In the genomic region with DNA sequence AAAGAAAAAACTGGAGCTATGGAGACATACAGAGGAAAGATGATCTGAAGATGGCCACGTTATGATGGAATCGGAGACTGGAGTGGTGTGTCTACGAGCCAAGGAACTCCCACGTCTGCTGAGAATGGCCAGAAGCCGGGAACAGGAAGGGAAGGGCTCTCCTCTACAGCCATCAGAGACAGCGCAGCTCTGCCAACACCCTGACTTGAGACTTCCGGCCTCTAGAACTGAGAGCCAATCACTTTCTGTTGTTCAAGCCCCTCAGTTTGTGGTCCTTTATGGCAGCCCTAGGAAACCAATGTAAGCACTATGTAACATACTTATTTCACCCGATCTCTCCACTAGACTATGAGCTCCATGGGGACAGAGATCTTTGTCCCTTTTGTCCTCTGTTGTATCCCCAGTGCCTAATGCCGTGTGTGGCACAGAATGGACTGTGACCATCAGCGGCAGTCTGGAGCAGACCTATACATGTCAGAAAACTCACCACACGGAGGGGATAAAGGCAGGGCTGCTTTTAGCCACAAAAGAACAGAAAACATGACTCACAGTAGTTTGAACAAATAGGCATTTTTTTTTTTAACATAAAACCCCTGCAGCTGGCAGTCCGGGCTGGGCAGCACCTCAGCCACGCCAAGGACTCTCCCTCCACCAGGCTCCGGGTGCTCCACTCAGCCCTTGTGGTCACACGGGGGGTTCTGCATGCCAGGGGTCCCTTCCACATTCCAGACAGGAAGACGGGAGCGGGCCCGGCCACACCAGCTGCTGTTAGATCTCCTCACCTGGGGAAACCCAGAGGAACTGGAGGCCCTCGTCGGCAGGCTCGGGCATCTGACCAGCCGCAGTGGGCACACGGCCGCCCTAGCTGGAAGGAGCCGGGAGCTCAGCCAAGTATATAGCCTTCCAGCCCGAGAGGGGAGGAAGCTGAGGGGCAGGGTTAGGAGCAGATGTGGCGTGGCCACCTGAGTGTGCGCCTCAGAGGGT, we compare ENCODE assay signal across 1 cellular context.
TF ChIP-seq lines count a peak whose summit lies in the region.

No MANE protein-coding gene starts in this region.

TF ChIP-seq in H1, 55 proteins besides CTCF, POLR2A, EP300 and RAD21:
- no peak for TF ChIP-seq SRF (IDR thresholded peaks at IDR 0.05; ENCODE audit: low read depth, low read length)
- TF ChIP-seq TEAD4 (IDR thresholded peaks at IDR 0.05; ENCODE audit: low read depth, low read length) = 0 out of 2 replicates have a peak, but pooled peaks have one; percentile 21
- TF ChIP-seq HDAC2 (IDR thresholded peaks at IDR 0.05; ENCODE audit: borderline replicate concordance in 1 of 2, low read depth in 2 of 2, low read length in 2 of 2) = no peak
